1 cellular context compared by ENCODE assay signal in genomic region chr16:31094088-31094423, GRCh38.
TF ChIP-seq lines count a peak whose summit lies in the region.

No MANE protein-coding gene starts in this region.

TF ChIP-seq in HepG2, 621 proteins besides CTCF, POLR2A, EP300 and RAD21 (continued from another document and continues in another):
- TF ChIP-seq, protein P1, sequence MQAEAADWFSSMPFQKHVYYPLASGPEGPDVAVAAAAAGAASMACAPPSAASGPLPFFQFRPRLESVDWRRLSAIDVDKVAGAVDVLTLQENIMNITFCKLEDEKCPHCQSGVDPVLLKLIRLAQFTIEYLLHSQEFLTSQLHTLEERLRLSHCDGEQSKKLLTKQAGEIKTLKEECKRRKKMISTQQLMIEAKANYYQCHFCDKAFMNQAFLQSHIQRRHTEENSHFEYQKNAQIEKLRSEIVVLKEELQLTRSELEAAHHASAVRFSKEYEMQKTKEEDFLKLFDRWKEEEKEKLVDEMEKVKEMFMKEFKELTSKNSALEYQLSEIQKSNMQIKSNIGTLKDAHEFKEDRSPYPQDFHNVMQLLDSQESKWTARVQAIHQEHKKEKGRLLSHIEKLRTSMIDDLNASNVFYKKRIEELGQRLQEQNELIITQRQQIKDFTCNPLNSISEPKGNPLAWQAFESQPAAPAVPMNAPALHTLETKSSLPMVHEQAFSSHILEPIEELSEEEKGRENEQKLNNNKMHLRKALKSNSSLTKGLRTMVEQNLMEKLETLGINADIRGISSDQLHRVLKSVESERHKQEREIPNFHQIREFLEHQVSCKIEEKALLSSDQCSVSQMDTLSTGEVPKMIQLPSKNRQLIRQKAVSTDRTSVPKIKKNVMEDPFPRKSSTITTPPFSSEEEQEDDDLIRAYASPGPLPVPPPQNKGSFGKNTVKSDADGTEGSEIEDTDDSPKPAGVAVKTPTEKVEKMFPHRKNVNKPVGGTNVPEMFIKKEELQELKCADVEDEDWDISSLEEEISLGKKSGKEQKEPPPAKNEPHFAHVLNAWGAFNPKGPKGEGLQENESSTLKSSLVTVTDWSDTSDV (CRISPR knock-in tag; IDR thresholded peaks at IDR 0.05) = no peak
- TF ChIP-seq, protein P2, sequence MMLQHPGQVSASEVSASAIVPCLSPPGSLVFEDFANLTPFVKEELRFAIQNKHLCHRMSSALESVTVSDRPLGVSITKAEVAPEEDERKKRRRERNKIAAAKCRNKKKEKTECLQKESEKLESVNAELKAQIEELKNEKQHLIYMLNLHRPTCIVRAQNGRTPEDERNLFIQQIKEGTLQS (CRISPR knock-in tag; IDR thresholded peaks at IDR 0.05) = no peak
- no peak for TF ChIP-seq FOXK2 (IDR thresholded peaks at IDR 0.05)
- no peak for TF ChIP-seq ZMYM3 (CRISPR knock-in tag; IDR thresholded peaks at IDR 0.05)
- no peak for TF ChIP-seq NR3C1 (CRISPR knock-in tag; IDR thresholded peaks at IDR 0.05)
- no peak for TF ChIP-seq KLF12 (CRISPR knock-in tag; IDR thresholded peaks at IDR 0.05; ENCODE audit: borderline replicate concordance)
- TF ChIP-seq RBM39 (IDR thresholded peaks at IDR 0.05; ENCODE audit: low read depth, low read length, poor library complexity, severe bottlenecking) = no peak
- no peak for TF ChIP-seq MXI1 (IDR thresholded peaks at IDR 0.05; ENCODE audit: borderline replicate concordance, low read depth, low read length)
- no peak for TF ChIP-seq ZNF234 (CRISPR knock-in tag; conservative IDR thresholded peaks at IDR 0.05)
- no peak for TF ChIP-seq SMYD3 (CRISPR knock-in tag; IDR thresholded peaks at IDR 0.05)
- no peak for TF ChIP-seq ZNF121 (CRISPR knock-in tag; IDR thresholded peaks at IDR 0.05)
- no peak for TF ChIP-seq IRF1 (CRISPR knock-in tag; IDR thresholded peaks at IDR 0.05; ENCODE audit: low read depth)
- TF ChIP-seq CREB3 (CRISPR knock-in tag; IDR thresholded peaks at IDR 0.05) = no peak
- TF ChIP-seq NRL (CRISPR knock-in tag; IDR thresholded peaks at IDR 0.05; ENCODE audit: borderline replicate concordance) = no peak
- TF ChIP-seq SMAD9 (CRISPR knock-in tag; IDR thresholded peaks at IDR 0.05) = no peak
- no peak for TF ChIP-seq ZNF17 (CRISPR knock-in tag; IDR thresholded peaks at IDR 0.05)
- 0 out of 2 replicates have a peak, but pooled peaks have one; percentile 57 for TF ChIP-seq ZNF775 (CRISPR knock-in tag; IDR thresholded peaks at IDR 0.05; ENCODE audit: borderline replicate concordance)
- 0 out of 2 replicates have a peak, but pooled peaks have one; percentile 5 for TF ChIP-seq NFKB2 (CRISPR knock-in tag; IDR thresholded peaks at IDR 0.05; ENCODE audit: borderline replicate concordance)
- TF ChIP-seq ZNF18 (CRISPR knock-in tag; IDR thresholded peaks at IDR 0.05; ENCODE audit: insufficient replicate concordance) = no peak
- TF ChIP-seq, protein P3, sequence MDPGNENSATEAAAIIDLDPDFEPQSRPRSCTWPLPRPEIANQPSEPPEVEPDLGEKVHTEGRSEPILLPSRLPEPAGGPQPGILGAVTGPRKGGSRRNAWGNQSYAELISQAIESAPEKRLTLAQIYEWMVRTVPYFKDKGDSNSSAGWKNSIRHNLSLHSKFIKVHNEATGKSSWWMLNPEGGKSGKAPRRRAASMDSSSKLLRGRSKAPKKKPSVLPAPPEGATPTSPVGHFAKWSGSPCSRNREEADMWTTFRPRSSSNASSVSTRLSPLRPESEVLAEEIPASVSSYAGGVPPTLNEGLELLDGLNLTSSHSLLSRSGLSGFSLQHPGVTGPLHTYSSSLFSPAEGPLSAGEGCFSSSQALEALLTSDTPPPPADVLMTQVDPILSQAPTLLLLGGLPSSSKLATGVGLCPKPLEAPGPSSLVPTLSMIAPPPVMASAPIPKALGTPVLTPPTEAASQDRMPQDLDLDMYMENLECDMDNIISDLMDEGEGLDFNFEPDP (CRISPR knock-in tag; conservative IDR thresholded peaks at IDR 0.05) = no peak
- no peak for TF ChIP-seq ZSCAN12 (CRISPR knock-in tag; IDR thresholded peaks at IDR 0.05)
- TF ChIP-seq ZFP37 (CRISPR knock-in tag; IDR thresholded peaks at IDR 0.05; ENCODE audit: borderline replicate concordance) = no peak
- TF ChIP-seq, protein P4, sequence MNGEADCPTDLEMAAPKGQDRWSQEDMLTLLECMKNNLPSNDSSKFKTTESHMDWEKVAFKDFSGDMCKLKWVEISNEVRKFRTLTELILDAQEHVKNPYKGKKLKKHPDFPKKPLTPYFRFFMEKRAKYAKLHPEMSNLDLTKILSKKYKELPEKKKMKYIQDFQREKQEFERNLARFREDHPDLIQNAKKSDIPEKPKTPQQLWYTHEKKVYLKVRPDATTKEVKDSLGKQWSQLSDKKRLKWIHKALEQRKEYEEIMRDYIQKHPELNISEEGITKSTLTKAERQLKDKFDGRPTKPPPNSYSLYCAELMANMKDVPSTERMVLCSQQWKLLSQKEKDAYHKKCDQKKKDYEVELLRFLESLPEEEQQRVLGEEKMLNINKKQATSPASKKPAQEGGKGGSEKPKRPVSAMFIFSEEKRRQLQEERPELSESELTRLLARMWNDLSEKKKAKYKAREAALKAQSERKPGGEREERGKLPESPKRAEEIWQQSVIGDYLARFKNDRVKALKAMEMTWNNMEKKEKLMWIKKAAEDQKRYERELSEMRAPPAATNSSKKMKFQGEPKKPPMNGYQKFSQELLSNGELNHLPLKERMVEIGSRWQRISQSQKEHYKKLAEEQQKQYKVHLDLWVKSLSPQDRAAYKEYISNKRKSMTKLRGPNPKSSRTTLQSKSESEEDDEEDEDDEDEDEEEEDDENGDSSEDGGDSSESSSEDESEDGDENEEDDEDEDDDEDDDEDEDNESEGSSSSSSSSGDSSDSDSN (CRISPR knock-in tag; IDR thresholded peaks at IDR 0.05) = no peak
- TF ChIP-seq PRDM15 (CRISPR knock-in tag; IDR thresholded peaks at IDR 0.05) = no peak
- no peak for TF ChIP-seq GTF2F1 (IDR thresholded peaks at IDR 0.05; ENCODE audit: low read length)
- TF ChIP-seq WIZ (CRISPR knock-in tag; IDR thresholded peaks at IDR 0.05) = no peak
- no peak for TF ChIP-seq POGK (CRISPR knock-in tag; conservative IDR thresholded peaks at IDR 0.05)
- no peak for TF ChIP-seq RFX5 (IDR thresholded peaks at IDR 0.05; ENCODE audit: low read depth, low read length)
- TF ChIP-seq SNAPC5 (CRISPR knock-in tag; IDR thresholded peaks at IDR 0.05; ENCODE audit: borderline replicate concordance) = no peak
- no peak for TF ChIP-seq ZNF878 (CRISPR knock-in tag; IDR thresholded peaks at IDR 0.05)
- no peak for TF ChIP-seq NR2F2 (IDR thresholded peaks at IDR 0.05; ENCODE audit: borderline replicate concordance, low read depth)
- no peak for TF ChIP-seq ZBTB1 (CRISPR knock-in tag; IDR thresholded peaks at IDR 0.05; ENCODE audit: borderline replicate concordance)
- TF ChIP-seq, protein P5, sequence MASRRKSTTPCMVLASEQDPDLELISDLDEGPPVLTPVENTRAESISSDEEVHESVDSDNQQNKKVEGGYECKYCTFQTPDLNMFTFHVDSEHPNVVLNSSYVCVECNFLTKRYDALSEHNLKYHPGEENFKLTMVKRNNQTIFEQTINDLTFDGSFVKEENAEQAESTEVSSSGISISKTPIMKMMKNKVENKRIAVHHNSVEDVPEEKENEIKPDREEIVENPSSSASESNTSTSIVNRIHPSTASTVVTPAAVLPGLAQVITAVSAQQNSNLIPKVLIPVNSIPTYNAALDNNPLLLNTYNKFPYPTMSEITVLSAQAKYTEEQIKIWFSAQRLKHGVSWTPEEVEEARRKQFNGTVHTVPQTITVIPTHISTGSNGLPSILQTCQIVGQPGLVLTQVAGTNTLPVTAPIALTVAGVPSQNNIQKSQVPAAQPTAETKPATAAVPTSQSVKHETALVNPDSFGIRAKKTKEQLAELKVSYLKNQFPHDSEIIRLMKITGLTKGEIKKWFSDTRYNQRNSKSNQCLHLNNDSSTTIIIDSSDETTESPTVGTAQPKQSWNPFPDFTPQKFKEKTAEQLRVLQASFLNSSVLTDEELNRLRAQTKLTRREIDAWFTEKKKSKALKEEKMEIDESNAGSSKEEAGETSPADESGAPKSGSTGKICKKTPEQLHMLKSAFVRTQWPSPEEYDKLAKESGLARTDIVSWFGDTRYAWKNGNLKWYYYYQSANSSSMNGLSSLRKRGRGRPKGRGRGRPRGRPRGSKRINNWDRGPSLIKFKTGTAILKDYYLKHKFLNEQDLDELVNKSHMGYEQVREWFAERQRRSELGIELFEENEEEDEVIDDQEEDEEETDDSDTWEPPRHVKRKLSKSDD (CRISPR knock-in tag; IDR thresholded peaks at IDR 0.05; ENCODE audit: low read depth) = 0 out of 2 replicates have a peak, but pooled peaks have one; percentile 15
- TF ChIP-seq TGIF2 (CRISPR knock-in tag; IDR thresholded peaks at IDR 0.05) = no peak
- no peak for TF ChIP-seq ZSCAN5A (CRISPR knock-in tag; IDR thresholded peaks at IDR 0.05; ENCODE audit: borderline replicate concordance)
- no peak for TF ChIP-seq MED13 (CRISPR knock-in tag; IDR thresholded peaks at IDR 0.05)
- TF ChIP-seq MYNN (CRISPR knock-in tag; IDR thresholded peaks at IDR 0.05; ENCODE audit: low read depth) = no peak
- no peak for TF ChIP-seq ARNTL (CRISPR knock-in tag; IDR thresholded peaks at IDR 0.05)
- no peak for TF ChIP-seq ZNF510 (CRISPR knock-in tag; IDR thresholded peaks at IDR 0.05; ENCODE audit: low read depth)
- TF ChIP-seq GFI1 (CRISPR knock-in tag; IDR thresholded peaks at IDR 0.05; ENCODE audit: borderline replicate concordance) = no peak
- no peak for TF ChIP-seq ZNF891 (CRISPR knock-in tag; IDR thresholded peaks at IDR 0.05)
- TF ChIP-seq KDM3A (CRISPR knock-in tag; IDR thresholded peaks at IDR 0.05; ENCODE audit: low read depth) = no peak
